22 cellular contexts compared by ENCODE assay signal in genomic region chr3:127072221-127072771, GRCh38.
"Had no signal": no experiment of that assay in that cellular context is flagged by ENCODE, and none has a peak within 500 bp of the region (broad histone marks: within the 10 kb centered on the region; RNA-seq: fewer than 3 reads in every experiment).

No MANE protein-coding gene starts in this region.

- H3K4me1 ChIP-seq: gastrocnemius medialis had no signal

- H3K9me3 ChIP-seq: ascending aorta, gastrocnemius medialis, testis, upper lobe of left lung had no signal

- DNase-seq: activated CD4-positive, alpha-beta T cell treated with anti-CD3 and anti-CD28 coated beads for 1 hour; activated CD8-positive, alpha-beta memory T cell treated with anti-CD3 and anti-CD28 coated beads for 24 hours; activated CD8-positive, alpha-beta memory T cell treated with anti-CD3 and anti-CD28 coated beads, Interleukin-2, amount 50 U/mL, for 48 hours; activated gamma-delta T cell; activated T-cell treated with anti-CD3 and anti-CD28 coated beads, Interleukin-2, amount 50 U/mL, for 48 hours; cerebellar nuclear complex; effector CD8-positive, alpha-beta T cell; gastrocnemius medialis; kidney glomerular epithelial cell; mesendoderm; naive thymus-derived CD4-positive, alpha-beta T cell; retina; stimulated activated CD4-positive, alpha-beta T cell treated with anti-CD3 and anti-CD28 coated beads, Interleukin-15, amount 100 ng/mL, for 24 hours; stimulated activated CD4-positive, alpha-beta T cell treated with anti-CD3 and anti-CD28 coated beads, Interleukin-2, amount 100 ng/mL, for 48 hours; stimulated activated naive CD8-positive, alpha-beta T cell treated with anti-CD3 and anti-CD28 coated beads, Interleukin-15, amount 100 ng/mL, for 72 hours; T-helper 2 cell; testis; upper lobe of left lung; WERI-Rb-1 had no signal

- ATAC-seq: esophagus mucosa; gastrocnemius medialis; naive thymus-derived CD4-positive, alpha-beta T cell; stimulated activated naive CD8-positive, alpha-beta T cell treated with anti-CD3 and anti-CD28 coated beads, Interleukin-15, amount 100 ng/mL, for 72 hours had no signal

- H3K4me3 ChIP-seq: ascending aorta, gastrocnemius medialis, skin epidermis, testis, upper lobe of left lung had no signal

- H3K36me3 ChIP-seq: ascending aorta, gastrocnemius medialis, upper lobe of left lung, WERI-Rb-1 had no signal

- H3K27ac ChIP-seq: gastrocnemius medialis, testis, upper lobe of left lung, WERI-Rb-1 had no signal

- H3K27me3 ChIP-seq: ascending aorta, gastrocnemius medialis, testis, upper lobe of left lung had no signal
